Comparison of ENCODE assay signal across 8 cellular contexts in genomic region chr2:212777020-212777491, GRCh38.
DNase-seq lines count a peak whose midpoint lies in the region; ATAC-seq and TF ChIP-seq lines count a peak whose summit lies in the region.

No MANE protein-coding gene starts in this region.

- no peaks in the 10 kb centered on the region for H3K79me2 ChIP-seq in DND-41 (ENCODE audit: insufficient read depth, low read length)

- H3K9me3 ChIP-seq in DND-41 (ENCODE audit: insufficient read depth, low read length, severe bottlenecking) (no peaks in the 10 kb centered on the region), neuronal stem cell (replicated peaks in 1 of 2; ENCODE audit: control insufficient read depth in 2 of 2, insufficient read depth in 1 of 2, low read depth in 1 of 2, low read length in 2 of 2) (no peaks in the 10 kb centered on the region)

- H3K9ac ChIP-seq in DND-41 (ENCODE audit: low read depth, low read length) = peak overlapping the region; percentile 5; the same call in 1 of the 2 replicates
- no peak overlapping the region for H3K9ac ChIP-seq in neuronal stem cell (ENCODE audit: low read depth, low read length, poor library complexity)

- H3K27me3 ChIP-seq in DND-41 (ENCODE audit: insufficient read depth, low read length, poor library complexity) (no peaks in the 10 kb centered on the region), neuronal stem cell (ENCODE audit: control insufficient read depth in 3 of 3, insufficient read depth in 3 of 3, low read depth in 1 of 3, low read length in 3 of 3) (no peaks in the 10 kb centered on the region)

- H4K20me1 ChIP-seq in DND-41 (ENCODE audit: insufficient read depth, low read length) = no peaks in the 10 kb centered on the region

- H3K4me3 ChIP-seq in DND-41 (ENCODE audit: low read depth in 1 of 2, low read length in 2 of 2) (no peak overlapping the region), neuronal stem cell (ENCODE audit: low read length in 2 of 2) (no peak overlapping the region)

- H3K23ac ChIP-seq in neuronal stem cell (ENCODE audit: low read depth, low read length, poor library complexity) = no peak overlapping the region

- no peak overlapping the region for H2BK15ac ChIP-seq in neuronal stem cell (ENCODE audit: low read length)

- TF ChIP-seq CTCF in DND-41 (IDR thresholded peaks at IDR 0.05; ENCODE audit: borderline replicate concordance, extremely low read depth, low read length, poor library complexity, severe bottlenecking) (peak; percentile 78), RWPE1 (conservative IDR thresholded peaks at IDR 0.05; ENCODE audit: low read depth) (peak; percentile 74)

- POLR2A ChIA-PET in RWPE1 (lab: Yijun Ruan, JAX; ENCODE audit: low non-redundant PET) = no interaction called here

- TF ChIP-seq RAD21 in Ishikawa (IDR thresholded peaks at IDR 0.05; ENCODE audit: low read depth) = peak; percentile 61

- no peak overlapping the region for H2BK5ac ChIP-seq in neuronal stem cell (ENCODE audit: low read length)

- no peak overlapping the region for H4K91ac ChIP-seq in neuronal stem cell (ENCODE audit: low read depth, low read length, poor library complexity)

- H2BK12ac ChIP-seq in neuronal stem cell (ENCODE audit: low read length) = no peak overlapping the region

- no peaks in the 10 kb centered on the region for H3K79me1 ChIP-seq in neuronal stem cell (ENCODE audit: low read depth, low read length)

- intact Hi-C loops in cardiac septum (cut with DNase I) = loop anchor here (2.0 kb wide), 2 partner anchors 114 to 376 kb away; no protein-coding TSS in a partner anchor

- H3K4me2 ChIP-seq in DND-41 (ENCODE audit: insufficient read depth, low read length) = peak overlapping the region; percentile 38
- H3K4me2 ChIP-seq in neuronal stem cell (ENCODE audit: insufficient read depth, low read length, poor library complexity, severe bottlenecking) = no peak overlapping the region

- H3K4ac ChIP-seq in neuronal stem cell (ENCODE audit: low read length) = no peak overlapping the region

- H3K36me3 ChIP-seq in DND-41 (ENCODE audit: insufficient read depth, low read length) (no peaks in the 10 kb centered on the region), neuronal stem cell (replicated peaks in 1 of 2; ENCODE audit: control insufficient read depth in 2 of 2, insufficient read depth in 2 of 2, low read length in 2 of 2) (no peaks in the 10 kb centered on the region)

- no peak overlapping the region for H3K14ac ChIP-seq in neuronal stem cell (ENCODE audit: low read length)

- peak overlapping the region; percentile 46 for H2AFZ ChIP-seq in DND-41 (ENCODE audit: low read depth, low read length)
- no peak overlapping the region for H2AFZ ChIP-seq in neuronal stem cell (ENCODE audit: low read length)

- DNase-seq in DND-41 = peak; percentile 48
- peak; percentile 30 for DNase-seq in RWPE1 (ENCODE audit: low spot score)
- no peak for DNase-seq in epithelial cell of prostate (ENCODE audit: low read depth, low spot score)
- peak; percentile 61 for DNase-seq in neuronal stem cell (ENCODE audit: low spot score)
- no peak for DNase-seq in midbrain (lab: John Stamatoyannopoulos, UW)
- DNase-seq in cardiac septum (ENCODE audit: low spot score) = no peak

- CTCF ChIA-PET in RWPE1 (lab: Yijun Ruan, JAX) = interaction anchor here (0.6 to 1.6 kb wide), 8 partner anchors 79 to 465 kb away, joined by 3 to 8 read pairs (median 4); no protein-coding TSS in a partner anchor

- WGBS in neuronal stem cell (ENCODE audit: extremely low coverage in 2 of 2, insufficient read length in 2 of 2, insufficient replicate concordance in 1 of 2), 2 donors = no CpG with 5 or more reads among the region's 3 CpGs

- no peak overlapping the region for H4K8ac ChIP-seq in neuronal stem cell (ENCODE audit: low read depth, low read length)

- peak; percentile 92 for ATAC-seq in DND-41 (ENCODE audit: insufficient read depth, low read depth)
- ATAC-seq in GM19463 (IDR thresholded peaks at IDR 0.05; ENCODE audit: unreplicated experiment) = peak; percentile 48

- H3K18ac ChIP-seq in neuronal stem cell (ENCODE audit: low read length) = no peak overlapping the region

- H2AK5ac ChIP-seq in neuronal stem cell (ENCODE audit: low read depth, low read length) = no peak overlapping the region

- H3K4me1 ChIP-seq in DND-41 (ENCODE audit: insufficient read depth, low read length) (peaks cover 11% of the 10 kb centered on the region), neuronal stem cell (ENCODE audit: control insufficient read depth in 2 of 2, insufficient read depth in 1 of 2, low read depth in 1 of 2, low read length in 2 of 2) (peaks cover 2 to 3% of the 10 kb centered on the region in 2 donors)

- H3K27ac ChIP-seq in DND-41 (ENCODE audit: low read length) (peak overlapping the region; percentile 55), RWPE1 (no peak overlapping the region), epithelial cell of prostate (peak overlapping the region; percentile 43), neuronal stem cell (replicated peaks; ENCODE audit: low read length) (no peak overlapping the region)

- no peak overlapping the region for H2BK120ac ChIP-seq in neuronal stem cell (ENCODE audit: low read depth, low read length)

- no peak for TF ChIP-seq EP300 in Ishikawa (IDR thresholded peaks at IDR 0.05; ENCODE audit: borderline replicate concordance)

TF ChIP-seq in Ishikawa, 13 proteins besides CTCF, POLR2A, EP300 and RAD21:
- TF ChIP-seq TAF1 (IDR thresholded peaks at IDR 0.05; ENCODE audit: low read depth) (no peak), EGR1 (IDR thresholded peaks at IDR 0.05) (no peak), TEAD4 (IDR thresholded peaks at IDR 0.05) (peak; percentile 55)

Comparison
In these comparisons a context has a peak if more than half of its experiments do, and no peak if none do; other contexts are left out.
1. DNase-seq: peak in DND-41 (single experiment), RWPE1 (single experiment) and neuronal stem cell (single experiment); none in epithelial cell of prostate (single experiment), midbrain (single experiment) and cardiac septum (single experiment).
2. H3K27ac ChIP-seq: peak in DND-41 (single experiment) and epithelial cell of prostate (single experiment); none in RWPE1 (single experiment) and neuronal stem cell (single experiment).